8 cellular contexts compared by ENCODE assay signal in the genomic region with DNA sequence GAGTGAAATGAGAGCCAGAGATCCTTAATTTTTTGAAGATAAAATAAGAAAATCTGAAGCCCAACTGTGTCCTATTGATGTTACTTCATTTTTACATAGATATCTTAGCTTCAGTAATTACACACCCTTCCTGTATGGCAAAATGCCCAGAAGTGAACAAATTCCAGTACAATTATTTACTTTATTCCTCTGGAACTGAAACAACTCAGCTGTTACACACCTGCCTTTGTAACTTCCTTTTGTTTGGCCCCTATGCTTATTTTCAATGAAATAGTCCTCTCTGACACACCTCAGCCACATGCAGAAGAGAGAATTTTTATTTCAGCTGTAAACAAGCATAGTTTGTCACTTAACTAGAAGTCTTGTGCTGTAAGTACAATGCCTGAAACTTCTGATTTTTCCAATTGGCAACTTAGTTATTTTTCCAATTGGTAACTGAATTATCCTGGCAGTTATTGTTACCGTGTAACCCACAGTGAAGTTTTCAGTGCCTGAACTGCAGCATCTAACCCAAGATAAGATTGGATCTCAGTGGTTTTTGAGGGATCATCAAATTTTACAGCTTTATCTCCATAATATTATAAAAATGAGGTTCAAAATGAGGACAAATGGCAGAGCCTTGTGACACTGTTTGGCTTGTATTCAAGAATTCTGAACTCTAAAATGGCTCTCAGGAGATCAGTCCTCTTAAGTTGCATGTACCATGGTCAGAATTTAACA.
DNase-seq lines count a peak whose midpoint lies in the region; ATAC-seq and TF ChIP-seq lines count a peak whose summit lies in the region.

No MANE protein-coding gene starts in this region.

- WGBS in mesendoderm (ENCODE audit: extremely low coverage, insufficient coverage, low lambda C conversion rate) = no CpG with 5 or more reads among the region's 1 CpG

- no peak for ATAC-seq in GM18502 (IDR thresholded peaks at IDR 0.05; ENCODE audit: poor library complexity, unreplicated experiment)
- no peak for ATAC-seq in HG02970 (IDR thresholded peaks at IDR 0.05; ENCODE audit: low FRiP score, unreplicated experiment)

- H3K4me1 ChIP-seq in skeletal muscle satellite cell (ENCODE audit: control insufficient read depth, insufficient read depth, low read length) (peaks cover 13% of the 10 kb centered on the region), mesendoderm (ENCODE audit: control insufficient read depth, low read depth, low read length) (no peaks in the 10 kb centered on the region)

- peak overlapping the region; percentile 42 for H3K4me2 ChIP-seq in skeletal muscle satellite cell (ENCODE audit: low read length)
- H3K4me2 ChIP-seq in mesendoderm (ENCODE audit: low read length) = no peak overlapping the region

- H3K4ac ChIP-seq in mesendoderm (ENCODE audit: low read depth, low read length) = no peak overlapping the region

- H3K9ac ChIP-seq in skeletal muscle satellite cell (ENCODE audit: low read depth, low read length) (no peak overlapping the region), mesendoderm (ENCODE audit: low read length) (no peak overlapping the region)

- H3K27ac ChIP-seq in mesendoderm (ENCODE audit: low read depth, low read length) = no peak overlapping the region

- H2AK5ac ChIP-seq in mesendoderm (ENCODE audit: low read length) = no peak overlapping the region

- no peaks in the 10 kb centered on the region for H3K79me2 ChIP-seq in mesendoderm (ENCODE audit: control insufficient read depth, insufficient read depth, low read length)

- no peak for TF ChIP-seq CTCF in fibroblast of the aortic adventitia (IDR thresholded peaks at IDR 0.05; ENCODE audit: insufficient read depth, low read length)

- no peak overlapping the region for H4K5ac ChIP-seq in mesendoderm (ENCODE audit: low read length)

- H3K23ac ChIP-seq in mesendoderm (ENCODE audit: low read length) = no peak overlapping the region

- H3K4me3 ChIP-seq in fibroblast of the aortic adventitia (ENCODE audit: low read depth, low read length) = no peak overlapping the region
- H3K4me3 ChIP-seq in skeletal muscle satellite cell (ENCODE audit: low read length) = no peak overlapping the region
- no peak overlapping the region for H3K4me3 ChIP-seq in MG63
- H3K4me3 ChIP-seq in mesendoderm (ENCODE audit: low read length) = no peak overlapping the region

- H3K79me1 ChIP-seq in mesendoderm (ENCODE audit: low read length) = no peaks in the 10 kb centered on the region

- H3K9me3 ChIP-seq in skeletal muscle satellite cell (replicated peaks; ENCODE audit: low read length) (no peaks in the 10 kb centered on the region), MG63 (no peaks in the 10 kb centered on the region)

- DNase-seq in HT-29 (ENCODE audit: low spot score) (peak; percentile 85), RKO (ENCODE audit: low spot score) (peak; percentile 12), fibroblast of the aortic adventitia (ENCODE audit: low read depth) (peak; percentile 86), MG63 (no peak), mesendoderm (no peak)

- H2BK5ac ChIP-seq in mesendoderm (ENCODE audit: low read length) = no peak overlapping the region

- H4K8ac ChIP-seq in mesendoderm (ENCODE audit: low read depth, low read length) = no peak overlapping the region

- H3K36me3 ChIP-seq in skeletal muscle satellite cell (ENCODE audit: insufficient read depth, low read length) = no peaks in the 10 kb centered on the region
- no peaks in the 10 kb centered on the region; the same call in 1 of the 2 replicates for H3K36me3 ChIP-seq in MG63
- no peaks in the 10 kb centered on the region for H3K36me3 ChIP-seq in mesendoderm (ENCODE audit: control insufficient read depth, insufficient read depth, low read length)

- H2BK15ac ChIP-seq in mesendoderm (replicated peaks; ENCODE audit: low read depth) = no peak overlapping the region

- H3K56ac ChIP-seq in mesendoderm (ENCODE audit: low read length) = no peak overlapping the region

- no peak overlapping the region for H2BK120ac ChIP-seq in mesendoderm (ENCODE audit: low read depth, low read length)

- H3K18ac ChIP-seq in mesendoderm (ENCODE audit: low read length) = no peak overlapping the region

- H3K27me3 ChIP-seq in skeletal muscle satellite cell (ENCODE audit: control insufficient read depth, insufficient read depth, low read length) (no peaks in the 10 kb centered on the region), MG63 (no peaks in the 10 kb centered on the region), mesendoderm (ENCODE audit: insufficient read depth, low read length, poor library complexity) (no peaks in the 10 kb centered on the region)

Comparison
In these comparisons a context has a peak if more than half of its experiments do, and no peak if none do; other contexts are left out.
1. DNase-seq: peak in HT-29 (single experiment), RKO (single experiment) and fibroblast of the aortic adventitia (single experiment); none in MG63 (single experiment) and mesendoderm (single experiment).